ENCODE assay signal across 1 cellular context in the genomic region with DNA sequence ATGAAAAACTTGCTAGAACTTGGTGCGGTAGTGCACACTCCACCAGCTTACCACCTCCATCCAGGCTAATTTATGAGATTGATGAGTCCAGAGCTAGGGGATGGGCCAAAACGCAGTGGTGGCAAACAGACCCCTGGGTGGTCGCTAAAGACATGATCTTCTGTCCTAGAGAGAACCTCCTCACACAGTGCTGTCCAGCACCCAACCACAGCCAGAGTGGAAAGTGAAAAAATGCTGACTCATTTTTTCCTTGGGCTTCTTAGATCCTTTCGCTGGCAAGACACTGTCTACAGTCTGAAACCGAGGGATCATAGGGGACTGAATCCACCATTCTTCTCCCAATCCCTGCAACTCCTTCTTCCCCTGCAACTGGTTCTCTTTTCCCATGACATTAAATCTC.
TF ChIP-seq lines count a peak whose summit lies in the region.

No MANE protein-coding gene starts in this region.

TF ChIP-seq in HepG2, 621 proteins besides CTCF, POLR2A, EP300 and RAD21:
- TF ChIP-seq NFE2L2 (IDR thresholded peaks at IDR 0.05; ENCODE audit: low read length) (peak; percentile 85), MAFG (CRISPR knock-in tag; IDR thresholded peaks at IDR 0.05) (peak; percentile 65; the same call in 1 of the 2 replicates), MAFK (conservative IDR thresholded peaks at IDR 0.05 in 1 of 2, IDR thresholded peaks at IDR 0.05 in 1 of 2; ENCODE audit: low read length in 2 of 2) (peak; percentile 98), HMG20A (CRISPR knock-in tag; IDR thresholded peaks at IDR 0.05; ENCODE audit: borderline replicate concordance) (no peak), MAFF (IDR thresholded peaks at IDR 0.05; ENCODE audit: low read depth, low read length) (peak; percentile 96), SRSF1 (optimal IDR thresholded peaks at IDR 0.05; ENCODE audit: low read depth, low read length) (no peak), STAG1 (CRISPR knock-in tag; IDR thresholded peaks at IDR 0.05) (no peak)
